Comparison of ENCODE assay signal across 1 cellular context in the genomic region with DNA sequence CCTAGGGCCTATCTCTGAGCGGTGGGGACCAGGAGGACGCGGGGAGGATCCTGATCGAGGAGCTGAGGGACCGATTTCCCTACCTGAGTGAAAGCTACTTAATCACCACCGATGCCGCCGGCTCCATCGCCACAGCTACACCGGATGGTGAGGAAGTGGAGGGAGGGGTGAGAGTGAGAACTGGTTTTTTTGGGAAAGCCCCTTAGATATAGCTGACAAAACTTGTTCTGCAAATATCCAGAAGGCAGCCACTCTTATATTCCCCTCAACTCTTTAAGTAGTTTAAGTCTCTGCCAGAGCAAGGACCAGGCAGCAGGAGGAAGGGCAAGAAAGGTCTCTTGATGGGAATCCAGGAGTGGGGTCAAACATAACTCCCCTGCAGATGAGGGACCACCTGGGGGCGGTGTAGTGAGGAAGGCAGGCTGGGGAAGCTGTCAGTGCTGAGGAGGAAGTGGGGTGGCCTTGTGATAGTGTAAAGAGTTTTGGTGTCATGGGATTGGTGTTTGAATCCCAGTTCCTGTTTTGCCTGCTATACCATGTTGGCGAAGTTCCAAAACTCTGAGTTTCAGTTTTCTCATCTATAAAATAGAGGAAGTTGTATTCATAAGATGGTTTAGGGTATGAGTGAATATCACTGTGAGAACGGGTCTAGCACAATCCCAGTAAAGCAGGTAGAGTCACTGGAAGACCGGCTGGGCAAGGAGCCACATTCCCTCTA.
TF ChIP-seq lines count a peak whose summit lies in the region.

No MANE protein-coding gene starts in this region.

TF ChIP-seq in GM12878, 131 proteins besides CTCF, POLR2A, EP300 and RAD21 (continued from another document):
- TF ChIP-seq KDM1A (IDR thresholded peaks at IDR 0.05; ENCODE audit: borderline replicate concordance): no peak
- TF ChIP-seq BCL11A (IDR thresholded peaks at IDR 0.05; ENCODE audit: low read depth, low read length): peak; percentile 68; the same call in 1 of the 2 replicates
- TF ChIP-seq, protein P1, sequence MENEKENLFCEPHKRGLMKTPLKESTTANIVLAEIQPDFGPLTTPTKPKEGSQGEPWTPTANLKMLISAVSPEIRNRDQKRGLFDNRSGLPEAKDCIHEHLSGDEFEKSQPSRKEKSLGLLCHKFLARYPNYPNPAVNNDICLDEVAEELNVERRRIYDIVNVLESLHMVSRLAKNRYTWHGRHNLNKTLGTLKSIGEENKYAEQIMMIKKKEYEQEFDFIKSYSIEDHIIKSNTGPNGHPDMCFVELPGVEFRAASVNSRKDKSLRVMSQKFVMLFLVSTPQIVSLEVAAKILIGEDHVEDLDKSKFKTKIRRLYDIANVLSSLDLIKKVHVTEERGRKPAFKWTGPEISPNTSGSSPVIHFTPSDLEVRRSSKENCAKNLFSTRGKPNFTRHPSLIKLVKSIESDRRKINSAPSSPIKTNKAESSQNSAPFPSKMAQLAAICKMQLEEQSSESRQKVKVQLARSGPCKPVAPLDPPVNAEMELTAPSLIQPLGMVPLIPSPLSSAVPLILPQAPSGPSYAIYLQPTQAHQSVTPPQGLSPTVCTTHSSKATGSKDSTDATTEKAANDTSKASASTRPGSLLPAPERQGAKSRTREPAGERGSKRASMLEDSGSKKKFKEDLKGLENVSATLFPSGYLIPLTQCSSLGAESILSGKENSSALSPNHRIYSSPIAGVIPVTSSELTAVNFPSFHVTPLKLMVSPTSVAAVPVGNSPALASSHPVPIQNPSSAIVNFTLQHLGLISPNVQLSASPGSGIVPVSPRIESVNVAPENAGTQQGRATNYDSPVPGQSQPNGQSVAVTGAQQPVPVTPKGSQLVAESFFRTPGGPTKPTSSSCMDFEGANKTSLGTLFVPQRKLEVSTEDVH (IDR thresholded peaks at IDR 0.05; ENCODE audit: low read depth, partially characterized antibody): peak; percentile 44
- peak; percentile 63 for TF ChIP-seq RELA (IDR thresholded peaks at IDR 0.05; ENCODE audit: borderline replicate concordance, partially characterized antibody)
- no peak for TF ChIP-seq ZNF274 (IDR thresholded peaks at IDR 0.05; ENCODE audit: insufficient read depth, insufficient read length)
- TF ChIP-seq, protein P2, sequence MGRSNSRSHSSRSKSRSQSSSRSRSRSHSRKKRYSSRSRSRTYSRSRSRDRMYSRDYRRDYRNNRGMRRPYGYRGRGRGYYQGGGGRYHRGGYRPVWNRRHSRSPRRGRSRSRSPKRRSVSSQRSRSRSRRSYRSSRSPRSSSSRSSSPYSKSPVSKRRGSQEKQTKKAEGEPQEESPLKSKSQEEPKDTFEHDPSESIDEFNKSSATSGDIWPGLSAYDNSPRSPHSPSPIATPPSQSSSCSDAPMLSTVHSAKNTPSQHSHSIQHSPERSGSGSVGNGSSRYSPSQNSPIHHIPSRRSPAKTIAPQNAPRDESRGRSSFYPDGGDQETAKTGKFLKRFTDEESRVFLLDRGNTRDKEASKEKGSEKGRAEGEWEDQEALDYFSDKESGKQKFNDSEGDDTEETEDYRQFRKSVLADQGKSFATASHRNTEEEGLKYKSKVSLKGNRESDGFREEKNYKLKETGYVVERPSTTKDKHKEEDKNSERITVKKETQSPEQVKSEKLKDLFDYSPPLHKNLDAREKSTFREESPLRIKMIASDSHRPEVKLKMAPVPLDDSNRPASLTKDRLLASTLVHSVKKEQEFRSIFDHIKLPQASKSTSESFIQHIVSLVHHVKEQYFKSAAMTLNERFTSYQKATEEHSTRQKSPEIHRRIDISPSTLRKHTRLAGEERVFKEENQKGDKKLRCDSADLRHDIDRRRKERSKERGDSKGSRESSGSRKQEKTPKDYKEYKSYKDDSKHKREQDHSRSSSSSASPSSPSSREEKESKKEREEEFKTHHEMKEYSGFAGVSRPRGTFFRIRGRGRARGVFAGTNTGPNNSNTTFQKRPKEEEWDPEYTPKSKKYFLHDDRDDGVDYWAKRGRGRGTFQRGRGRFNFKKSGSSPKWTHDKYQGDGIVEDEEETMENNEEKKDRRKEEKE (IDR thresholded peaks at IDR 0.05): no peak
- no peak for TF ChIP-seq PML (IDR thresholded peaks at IDR 0.05; ENCODE audit: low read length)
- peak; percentile 17; the same call in 1 of the 2 replicates for TF ChIP-seq MXI1 (IDR thresholded peaks at IDR 0.05; ENCODE audit: low read depth, low read length)
- 0 out of 2 replicates have a peak, but pooled peaks have one; percentile 41 for TF ChIP-seq YY1 (IDR thresholded peaks at IDR 0.05; ENCODE audit: low read depth, low read length)
- no peak for TF ChIP-seq BRCA1 (IDR thresholded peaks at IDR 0.05; ENCODE audit: low read depth, low read length)
- peak; percentile 99 for TF ChIP-seq SPI1 (IDR thresholded peaks at IDR 0.05; ENCODE audit: borderline replicate concordance, insufficient read depth, low read depth, low read length)
- TF ChIP-seq, protein P3, sequence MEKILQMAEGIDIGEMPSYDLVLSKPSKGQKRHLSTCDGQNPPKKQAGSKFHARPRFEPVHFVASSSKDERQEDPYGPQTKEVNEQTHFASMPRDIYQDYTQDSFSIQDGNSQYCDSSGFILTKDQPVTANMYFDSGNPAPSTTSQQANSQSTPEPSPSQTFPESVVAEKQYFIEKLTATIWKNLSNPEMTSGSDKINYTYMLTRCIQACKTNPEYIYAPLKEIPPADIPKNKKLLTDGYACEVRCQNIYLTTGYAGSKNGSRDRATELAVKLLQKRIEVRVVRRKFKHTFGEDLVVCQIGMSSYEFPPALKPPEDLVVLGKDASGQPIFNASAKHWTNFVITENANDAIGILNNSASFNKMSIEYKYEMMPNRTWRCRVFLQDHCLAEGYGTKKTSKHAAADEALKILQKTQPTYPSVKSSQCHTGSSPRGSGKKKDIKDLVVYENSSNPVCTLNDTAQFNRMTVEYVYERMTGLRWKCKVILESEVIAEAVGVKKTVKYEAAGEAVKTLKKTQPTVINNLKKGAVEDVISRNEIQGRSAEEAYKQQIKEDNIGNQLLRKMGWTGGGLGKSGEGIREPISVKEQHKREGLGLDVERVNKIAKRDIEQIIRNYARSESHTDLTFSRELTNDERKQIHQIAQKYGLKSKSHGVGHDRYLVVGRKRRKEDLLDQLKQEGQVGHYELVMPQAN (conservative IDR thresholded peaks at IDR 0.05): peak; percentile 29; the same call in 1 of the 2 replicates
- TF ChIP-seq RBBP5 (conservative IDR thresholded peaks at IDR 0.05): no peak
- TF ChIP-seq SUZ12 (IDR thresholded peaks at IDR 0.05; ENCODE audit: unreplicated experiment): no peak
- no peak for TF ChIP-seq SIX5 (IDR thresholded peaks at IDR 0.05; ENCODE audit: low read depth, low read length, severe bottlenecking)
- TF ChIP-seq CREB1 (IDR thresholded peaks at IDR 0.05; ENCODE audit: low read depth): no peak
- no peak for TF ChIP-seq POLR2AphosphoS2 (IDR thresholded peaks at IDR 0.05; ENCODE audit: low read depth, low read length)
- TF ChIP-seq, protein P4, sequence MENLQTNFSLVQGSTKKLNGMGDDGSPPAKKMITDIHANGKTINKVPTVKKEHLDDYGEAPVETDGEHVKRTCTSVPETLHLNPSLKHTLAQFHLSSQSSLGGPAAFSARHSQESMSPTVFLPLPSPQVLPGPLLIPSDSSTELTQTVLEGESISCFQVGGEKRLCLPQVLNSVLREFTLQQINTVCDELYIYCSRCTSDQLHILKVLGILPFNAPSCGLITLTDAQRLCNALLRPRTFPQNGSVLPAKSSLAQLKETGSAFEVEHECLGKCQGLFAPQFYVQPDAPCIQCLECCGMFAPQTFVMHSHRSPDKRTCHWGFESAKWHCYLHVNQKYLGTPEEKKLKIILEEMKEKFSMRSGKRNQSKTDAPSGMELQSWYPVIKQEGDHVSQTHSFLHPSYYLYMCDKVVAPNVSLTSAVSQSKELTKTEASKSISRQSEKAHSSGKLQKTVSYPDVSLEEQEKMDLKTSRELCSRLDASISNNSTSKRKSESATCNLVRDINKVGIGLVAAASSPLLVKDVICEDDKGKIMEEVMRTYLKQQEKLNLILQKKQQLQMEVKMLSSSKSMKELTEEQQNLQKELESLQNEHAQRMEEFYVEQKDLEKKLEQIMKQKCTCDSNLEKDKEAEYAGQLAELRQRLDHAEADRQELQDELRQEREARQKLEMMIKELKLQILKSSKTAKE (IDR thresholded peaks at IDR 0.05; ENCODE audit: low read depth, poor library complexity, severe bottlenecking): peak; percentile 76
- peak; percentile 69; the same call in 1 of the 2 replicates for TF ChIP-seq MTA2 (IDR thresholded peaks at IDR 0.05; ENCODE audit: low read depth)
